22 cellular contexts compared by ENCODE assay signal in the genomic region with DNA sequence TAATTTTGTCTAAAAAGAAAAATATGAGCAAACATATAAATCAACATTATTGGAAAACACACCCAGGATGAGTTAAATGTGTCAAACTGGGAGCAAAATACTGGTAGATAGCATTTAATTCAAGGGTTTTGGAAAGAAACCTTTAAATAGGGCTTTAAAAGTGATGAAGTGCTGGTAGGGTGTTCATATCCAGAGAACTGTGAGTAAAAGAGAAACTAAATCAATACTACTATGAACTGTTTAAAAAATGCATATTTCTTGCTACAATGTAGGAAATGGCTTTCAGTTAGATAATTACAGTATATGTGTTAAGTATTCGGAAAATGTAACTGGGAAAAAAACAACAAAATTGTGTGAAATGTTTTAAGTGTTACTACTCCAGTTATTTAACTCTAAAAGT.
"Had no signal": no experiment of that assay in that cellular context is flagged by ENCODE, and none has a peak within 500 bp of the region (broad histone marks: within the 10 kb centered on the region; RNA-seq: fewer than 3 reads in every experiment).

No MANE protein-coding gene starts in this region.

- H3K9me3 ChIP-seq: ascending aorta, right atrium auricular region, tibial nerve, uterus had no signal

- H3K4me3 ChIP-seq: ascending aorta, coronary artery, lung, right atrium auricular region, tibial nerve, uterus had no signal

- H3K4me3 Mint-ChIP-seq: activated CD4-positive, alpha-beta memory T cell treated with anti-CD3 and anti-CD28 coated beads, Interleukin-2, amount 10 ng/mL, durations not matched to agents 7 days and 5 days; activated naive CD4-positive, alpha-beta T cell treated with anti-CD3 and anti-CD28 coated beads, Interleukin-2, amount 50 U/mL, for 24 hours; activated T-cell treated with anti-CD3 and anti-CD28 coated beads, Interleukin-2, amount 50 U/mL, for 4 hours; central memory CD8-positive, alpha-beta T cell; mesothelial cell of epicardium; WTC11 had no signal

- H3K36me3 Mint-ChIP-seq: WTC11 had no signal

- ATAC-seq: activated T-cell treated with anti-CD3 and anti-CD28 coated beads, Interleukin-2, amount 50 U/mL, for 4 hours; left lobe of liver; WTC11 had no signal

- H3K27me3 Mint-ChIP-seq: activated CD4-positive, alpha-beta memory T cell treated with anti-CD3 and anti-CD28 coated beads, Interleukin-2, amount 10 ng/mL, durations not matched to agents 7 days and 5 days; activated naive CD4-positive, alpha-beta T cell treated with anti-CD3 and anti-CD28 coated beads, Interleukin-2, amount 50 U/mL, for 24 hours; central memory CD8-positive, alpha-beta T cell; progenitor cell of endocrine pancreas had no signal

- DNase-seq: activated CD4-positive, alpha-beta memory T cell treated with anti-CD3 and anti-CD28 coated beads, Interleukin-2, amount 10 ng/mL, durations not matched to agents 7 days and 5 days; activated CD4-positive, alpha-beta T cell treated with anti-CD3 and anti-CD28 coated beads for 4 hours; activated effector memory CD4-positive, alpha-beta T cell treated with anti-CD3 and anti-CD28 coated beads, Interleukin-2, amount 50 U/mL, for 16 hours; activated T-cell treated with anti-CD3 and anti-CD28 coated beads, Interleukin-2, amount 50 U/mL, for 4 hours; erythroblast; hypothalamus; stimulated activated CD4-positive, alpha-beta T cell treated with anti-CD3 and anti-CD28 coated beads, Interleukin-12 subunit alpha, Interleukin-12 subunit beta, amount 100 ng/mL, for 4 hours; stimulated activated CD4-positive, alpha-beta T cell treated with anti-CD3 and anti-CD28 coated beads, Interleukin-1b, Interleukin-23, amount 100 ng/mL, for 48 hours; stimulated activated CD8-positive, alpha-beta memory T cell treated with anti-CD3 and anti-CD28 coated beads, Interleukin-4, amount 100 ng/mL, for 48 hours; stimulated activated naive CD4-positive, alpha-beta T cell treated with Interleukin-2 at 50 U/mL for 16 hours; uterus had no signal

- H3K9me3 Mint-ChIP-seq: activated CD4-positive, alpha-beta memory T cell treated with anti-CD3 and anti-CD28 coated beads, Interleukin-2, amount 10 ng/mL, durations not matched to agents 7 days and 5 days; activated naive CD4-positive, alpha-beta T cell treated with anti-CD3 and anti-CD28 coated beads, Interleukin-2, amount 50 U/mL, for 24 hours; activated T-cell treated with anti-CD3 and anti-CD28 coated beads, Interleukin-2, amount 50 U/mL, for 4 hours; central memory CD8-positive, alpha-beta T cell; mesothelial cell of epicardium; WTC11 had no signal

- H3K27ac Mint-ChIP-seq: activated CD4-positive, alpha-beta memory T cell treated with anti-CD3 and anti-CD28 coated beads, Interleukin-2, amount 10 ng/mL, durations not matched to agents 7 days and 5 days; activated naive CD4-positive, alpha-beta T cell treated with anti-CD3 and anti-CD28 coated beads, Interleukin-2, amount 50 U/mL, for 24 hours; mesothelial cell of epicardium; WTC11 had no signal

- H3K4me1 Mint-ChIP-seq: activated naive CD4-positive, alpha-beta T cell treated with anti-CD3 and anti-CD28 coated beads, Interleukin-2, amount 50 U/mL, for 24 hours had no signal

- H3K27ac ChIP-seq: ascending aorta, coronary artery, right atrium auricular region, tibial nerve, uterus had no signal
